In genomic region chr10:133106516-133106915, GRCh38 we compare ENCODE assay signal across 8 cellular contexts. TPM values are rescaled to one million over a fixed set of nuclear protein-coding genes. Genes with fewer than 3 reads are reported as not detected.
"Had no signal": no experiment of that assay in that cellular context is flagged by ENCODE, and none has a peak within 500 bp of the region (broad histone marks: within the 10 kb centered on the region; RNA-seq: fewer than 3 reads in every experiment).

No MANE protein-coding gene starts in this region.

- H3K27ac ChIP-seq: GM23248 had no signal

- H3K9ac ChIP-seq: GM23248 had no signal

- H3K4me2 ChIP-seq: GM23338 had no signal

- H3K4me3 ChIP-seq: GM23248, GM23338, HAP-1 had no signal

- H3K36me3 ChIP-seq: HAP-1 had no signal

- H2AFZ ChIP-seq: GM23248, GM23338 had no signal

- DNase-seq: GM23248, GOT3, H7, H9, HCEC 1CT, HFFc6 had no signal

RNA-seq across cellular contexts. Expression of gene ADGRA1, which starts 18.8 kb away (rescaled TPM):
- polyA plus RNA-seq: GM23248 had no signal
